ENCODE assay signal across 20 cellular contexts in the genomic region with DNA sequence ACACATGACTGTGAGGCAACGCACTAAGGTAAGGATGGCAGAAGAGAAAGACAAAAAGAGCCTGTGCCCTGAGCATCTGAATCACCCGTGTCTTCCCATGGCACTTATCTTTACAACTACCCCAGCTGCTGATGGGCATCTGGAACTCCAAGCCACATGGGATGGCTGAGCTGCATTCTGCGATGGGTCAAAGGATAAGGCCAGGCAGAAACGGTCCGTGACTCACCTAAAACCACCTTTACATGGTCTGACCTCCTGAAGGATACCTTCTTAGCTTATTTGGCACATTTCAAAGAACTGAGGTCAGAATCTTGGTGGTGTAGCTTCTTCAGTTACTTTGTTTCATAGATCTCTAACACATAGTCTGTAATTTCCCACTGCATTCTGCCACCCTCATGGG.
DNase-seq lines count a peak whose midpoint lies in the region; ATAC-seq, FAIRE-seq and TF ChIP-seq lines count a peak whose summit lies in the region.
"Had no signal": no experiment of that assay in that cellular context is flagged by ENCODE, and none has a peak within 500 bp of the region (broad histone marks: within the 10 kb centered on the region; RNA-seq: fewer than 3 reads in every experiment).

No MANE protein-coding gene starts in this region.

- CTCF ChIA-PET in IMR-90 (lab: Yijun Ruan, JAX): no interaction called here

- H3K79me2 ChIP-seq in trophoblast cell (ENCODE audit: control insufficient read depth, insufficient read depth, low read length, poor library complexity): no peaks in the 10 kb centered on the region

- WGBS in IMR-90 (ENCODE audit: extremely low coverage in 2 of 2, insufficient read length in 1 of 2), 2 experiments: 80% methylated on average over 1 of the region's 5 CpGs; no CpG with 5 or more reads in 1 of the 2 experiments
- WGBS in trophoblast cell (ENCODE audit: extremely low coverage, insufficient coverage, insufficient read length): no CpG with 5 or more reads among the region's 5 CpGs

- H2BK15ac ChIP-seq in IMR-90 (ENCODE audit: low read depth, low read length): no peak overlapping the region

- H2AK9ac ChIP-seq in IMR-90 (replicated peaks; ENCODE audit: low read depth, low read length, poor library complexity): peak overlapping the region; percentile 61

- no peak overlapping the region for H3K14ac ChIP-seq in IMR-90 (replicated peaks; ENCODE audit: low read depth, low read length)
- H3K14ac ChIP-seq in trophoblast cell (ENCODE audit: low read length): no peak overlapping the region

- DNase-seq in IMR-90: no peak
- DNase-seq in bronchial epithelial cell (ENCODE audit: low read depth): no peak
- peak; percentile 48 to 74 for DNase-seq in trophoblast cell
- no peak for DNase-seq in kidney glomerular epithelial cell (lab: John Stamatoyannopoulos, UW)
- DNase-seq in caudate nucleus (lab: John Stamatoyannopoulos, UW): no peak
- DNase-seq: CD4-positive, alpha-beta T cell; CD8-positive, alpha-beta memory T cell; DMS 273 treated with DMSO at 0.1 percent for 48 hours; DMS79; EL; GDM1; H9 had no signal

- no peak overlapping the region for H3K9ac ChIP-seq in IMR-90 (ENCODE audit: low read depth, low read length)
- no peak overlapping the region for H3K9ac ChIP-seq in trophoblast cell (ENCODE audit: low read length)
- H3K9ac ChIP-seq: BLaER1 had no signal

- H2BK12ac ChIP-seq in trophoblast cell (ENCODE audit: low read length): no peak overlapping the region

- H3K79me1 ChIP-seq in IMR-90 (ENCODE audit: low read depth in 1 of 2, low read length in 2 of 2) (no peaks in the 10 kb centered on the region), trophoblast cell (ENCODE audit: low read length) (no peaks in the 10 kb centered on the region)

- POLR2A ChIA-PET in IMR-90 (lab: Charles Lee; ENCODE audit: unreplicated experiment): no interaction called here

- H2AFZ ChIP-seq in IMR-90 (replicated peaks; ENCODE audit: low read length, poor library complexity): no peak overlapping the region
- no peak overlapping the region for H2AFZ ChIP-seq in trophoblast cell (ENCODE audit: insufficient read depth, low read length, poor library complexity)
- H2AFZ ChIP-seq: GM23338 had no signal

- FAIRE-seq in bronchial epithelial cell (lab: Jason Lieb, UNC): peak; percentile 47
- FAIRE-seq: A204.1, D721Med, GM12878, GM18507 had no signal

- intact Hi-C loops in IMR-90 (cut with micrococcal nuclease): loop anchor here (5.0 kb wide), 1 partner anchor 1573 kb away; no protein-coding TSS in a partner anchor

- no peak overlapping the region for H4K91ac ChIP-seq in IMR-90 (ENCODE audit: insufficient read depth, low read depth, low read length)
- H4K91ac ChIP-seq in trophoblast cell (ENCODE audit: low read depth, low read length): no peak overlapping the region

- no peak overlapping the region for H4K12ac ChIP-seq in trophoblast cell (ENCODE audit: low read depth, low read length)

- no peaks in the 10 kb centered on the region for H4K20me1 ChIP-seq in IMR-90 (ENCODE audit: insufficient read depth, low read length)
- H4K20me1 ChIP-seq: BLaER1 had no signal

- no peak overlapping the region for H4K5ac ChIP-seq in IMR-90 (ENCODE audit: low read depth, low read length)

- H3K4me3 ChIP-seq in IMR-90 (ENCODE audit: insufficient read depth, low read depth, low read length): no peak overlapping the region
- H3K4me3 ChIP-seq in bronchial epithelial cell (ENCODE audit: low read depth, low read length): no peak overlapping the region
- H3K4me3 ChIP-seq in trophoblast cell (ENCODE audit: low read depth, low read length): no peak overlapping the region
- H3K4me3 ChIP-seq: BLaER1, GM12878, GM23338 had no signal

- TF ChIP-seq RAD21 in IMR-90 (IDR thresholded peaks at IDR 0.05; ENCODE audit: low read length): no peak

- dilution Hi-C loops in IMR-90 (cut with HindIII; ENCODE audit: low sequenced_read_pairs, unreplicated experiment): no loop called here

- no peak overlapping the region for H4K8ac ChIP-seq in IMR-90 (ENCODE audit: low read depth in 2 of 2, low read length in 2 of 2)
- no peak overlapping the region for H4K8ac ChIP-seq in trophoblast cell (ENCODE audit: low read depth, low read length)

- TF ChIP-seq CTCF in IMR-90 (conservative IDR thresholded peaks at IDR 0.05; ENCODE audit: low read depth, low read length) (no peak), bronchial epithelial cell (IDR thresholded peaks at IDR 0.05; ENCODE audit: insufficient read depth, low read length, severe bottlenecking) (no peak)

- H3K4me2 ChIP-seq in IMR-90 (ENCODE audit: low read depth, low read length) (no peak overlapping the region), trophoblast cell (ENCODE audit: low read length) (no peak overlapping the region)
- H3K4me2 ChIP-seq: BLaER1, GM23338 had no signal

- H3K4ac ChIP-seq in IMR-90 (ENCODE audit: low read depth, low read length): no peak overlapping the region
- no peak overlapping the region for H3K4ac ChIP-seq in trophoblast cell (ENCODE audit: low read depth, low read length)

- no peaks in the 10 kb centered on the region for H3K9me3 ChIP-seq in IMR-90 (ENCODE audit: control insufficient read depth, insufficient read depth, low read length)
- no peaks in the 10 kb centered on the region for H3K9me3 ChIP-seq in trophoblast cell (ENCODE audit: insufficient read depth, low read depth, low read length)
- H3K9me3 ChIP-seq: BLaER1 had no signal

- no peaks in the 10 kb centered on the region for H3K36me3 ChIP-seq in IMR-90 (ENCODE audit: control insufficient read depth, insufficient read depth, low read length)
- no peaks in the 10 kb centered on the region for H3K36me3 ChIP-seq in bronchial epithelial cell (ENCODE audit: control insufficient read depth, insufficient read depth, low read length)
- H3K36me3 ChIP-seq in trophoblast cell (ENCODE audit: control insufficient read depth in 1 of 2, insufficient read depth in 2 of 2, low read length in 2 of 2): no peaks in the 10 kb centered on the region
- H3K36me3 ChIP-seq: BLaER1 had no signal

- H3K23ac ChIP-seq in IMR-90 (ENCODE audit: low read depth, low read length) (no peak overlapping the region), trophoblast cell (ENCODE audit: low read length) (no peak overlapping the region)

- ATAC-seq in IMR-90 (ENCODE audit: low read depth) (no peak), GM18502 (IDR thresholded peaks at IDR 0.05; ENCODE audit: poor library complexity, unreplicated experiment) (no peak)
- ATAC-seq: GM12878, GM23338, HCT116 had no signal

- no TSS peak for BruUV-seq in IMR-90 (replicated peaks; lab: Mats Ljungman, UMichigan)

- H3K27me3 ChIP-seq in IMR-90 (ENCODE audit: control insufficient read depth, insufficient read depth, low read length) (no peaks in the 10 kb centered on the region; the same call in 1 of the 2 replicates), bronchial epithelial cell (ENCODE audit: control insufficient read depth, insufficient read depth, low read length) (no peaks in the 10 kb centered on the region), trophoblast cell (ENCODE audit: insufficient read depth, low read length) (no peaks in the 10 kb centered on the region)
- H3K27me3 ChIP-seq: BLaER1 had no signal

- H3K18ac ChIP-seq in IMR-90 (ENCODE audit: low read depth, low read length) (no peak overlapping the region), trophoblast cell (ENCODE audit: low read length) (no peak overlapping the region)

- no peak overlapping the region for H2BK20ac ChIP-seq in IMR-90 (ENCODE audit: low read depth, low read length)

- H3K27ac ChIP-seq in IMR-90 (ENCODE audit: insufficient read depth, low read length): no peak overlapping the region
- no peak overlapping the region for H3K27ac ChIP-seq in trophoblast cell (ENCODE audit: low read depth, low read length)
- H3K27ac ChIP-seq in caudate nucleus (ENCODE audit: low read depth, low read length): no peak overlapping the region
- H3K27ac ChIP-seq: BLaER1 had no signal

- H3K9me1 ChIP-seq in IMR-90 (ENCODE audit: insufficient read depth, low read length): no peaks in the 10 kb centered on the region

- H2BK5ac ChIP-seq in IMR-90 (ENCODE audit: low read depth, low read length, poor library complexity, severe bottlenecking) (no peak overlapping the region), trophoblast cell (ENCODE audit: low read depth, low read length, poor library complexity) (no peak overlapping the region)

- no peak for TF ChIP-seq POLR2A in IMR-90 (IDR thresholded peaks at IDR 0.05; ENCODE audit: low read depth, low read length)

- H3K4me1 ChIP-seq in IMR-90 (ENCODE audit: control insufficient read depth, insufficient read depth, low read length) (no peaks in the 10 kb centered on the region), trophoblast cell (ENCODE audit: control insufficient read depth in 1 of 2, insufficient read depth in 2 of 2, low read length in 2 of 2) (no peaks in the 10 kb centered on the region)
- H3K4me1 ChIP-seq: BLaER1 had no signal

- H2BK120ac ChIP-seq in IMR-90 (ENCODE audit: low read depth, low read length) (no peak overlapping the region), trophoblast cell (ENCODE audit: insufficient read depth, low read length, poor library complexity) (no peak overlapping the region)

- no peak overlapping the region for H3K56ac ChIP-seq in IMR-90 (ENCODE audit: extremely low read depth, insufficient read depth, low read length)

- in situ Hi-C loops in IMR-90 (cut with MboI; ENCODE audit: low sequenced_read_pairs): no loop called here

- H2AK5ac ChIP-seq in IMR-90 (ENCODE audit: low read depth, low read length) (no peak overlapping the region), trophoblast cell (ENCODE audit: low read length) (no peak overlapping the region)

TF ChIP-seq in IMR-90, 13 proteins besides CTCF, POLR2A, EP300 and RAD21:
- TF ChIP-seq, protein P1, sequence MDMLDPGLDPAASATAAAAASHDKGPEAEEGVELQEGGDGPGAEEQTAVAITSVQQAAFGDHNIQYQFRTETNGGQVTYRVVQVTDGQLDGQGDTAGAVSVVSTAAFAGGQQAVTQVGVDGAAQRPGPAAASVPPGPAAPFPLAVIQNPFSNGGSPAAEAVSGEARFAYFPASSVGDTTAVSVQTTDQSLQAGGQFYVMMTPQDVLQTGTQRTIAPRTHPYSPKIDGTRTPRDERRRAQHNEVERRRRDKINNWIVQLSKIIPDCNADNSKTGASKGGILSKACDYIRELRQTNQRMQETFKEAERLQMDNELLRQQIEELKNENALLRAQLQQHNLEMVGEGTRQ (IDR thresholded peaks at IDR 0.05; ENCODE audit: low read depth, low read length): no peak
- TF ChIP-seq SMC3 (IDR thresholded peaks at IDR 0.05; ENCODE audit: low read depth, low read length) (no peak), RFX5 (IDR thresholded peaks at IDR 0.05; ENCODE audit: low read depth, low read length) (no peak), BHLHE40 (IDR thresholded peaks at IDR 0.05; ENCODE audit: low read depth, low read length) (no peak), MAFK (IDR thresholded peaks at IDR 0.05; ENCODE audit: low read depth, low read length) (no peak), CEBPB (IDR thresholded peaks at IDR 0.05; ENCODE audit: low read depth, low read length) (no peak), NFE2L2 (IDR thresholded peaks at IDR 0.05; ENCODE audit: low read depth, low read length) (no peak)
TF ChIP-seq in IMR-90: peak in this region for 0.

Comparison
In these comparisons a context has a peak if more than half of its experiments do, and no peak if none do; other contexts are left out.
1. DNase-seq: peak in trophoblast cell (2 of 2); none in IMR-90 (single experiment), bronchial epithelial cell (single experiment), kidney glomerular epithelial cell (single experiment) and caudate nucleus (0 of 61).